Comparison of ENCODE assay signal across 22 cellular contexts in the genomic region with DNA sequence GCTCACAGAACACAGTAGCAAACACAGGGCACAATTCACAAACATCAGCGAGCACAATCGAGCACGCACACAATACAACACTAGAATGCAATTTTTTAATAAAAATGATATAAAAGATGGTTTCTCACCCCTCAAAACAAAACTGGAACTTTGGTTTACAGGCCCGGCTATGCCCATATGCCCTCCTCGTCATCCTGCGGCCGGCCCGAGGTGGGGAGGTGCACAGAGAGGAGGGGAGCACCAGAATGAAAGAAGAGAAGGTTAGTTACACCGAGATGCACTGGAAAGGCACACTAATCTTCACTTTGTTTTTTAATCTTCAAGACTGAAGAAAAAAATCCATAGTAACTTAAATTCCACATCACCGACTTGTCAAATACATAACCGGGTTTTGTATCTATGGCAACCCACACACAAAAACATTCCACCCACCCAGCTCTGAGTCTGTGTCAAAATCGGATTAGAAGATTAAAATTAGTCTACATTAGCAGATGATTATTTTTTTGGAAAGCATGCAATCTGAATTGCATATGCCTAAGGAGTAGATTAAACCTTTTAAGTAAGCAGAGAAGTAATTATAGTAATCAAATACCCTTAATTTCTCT.
"Had no signal": no experiment of that assay in that cellular context is flagged by ENCODE, and none has a peak within 500 bp of the region (broad histone marks: within the 10 kb centered on the region; RNA-seq: fewer than 3 reads in every experiment).

No MANE protein-coding gene starts in this region.

- H3K27me3 ChIP-seq: ascending aorta, left lung, tibial nerve had no signal

- H3K9me3 ChIP-seq: ascending aorta, left lung, tibial nerve had no signal

- H3K27ac Mint-ChIP-seq: activated naive CD4-positive, alpha-beta T cell treated with anti-CD3 and anti-CD28 coated beads, Interleukin-2, amount 10 ng/mL, durations not matched to agents 7 days and 5 days; activated naive CD8-positive, alpha-beta T cell treated with anti-CD3 and anti-CD28 coated beads, Interleukin-2, amount 50 U/mL, for 24 hours; effector memory CD8-positive, alpha-beta T cell had no signal

- H3K36me3 ChIP-seq: ascending aorta, left lung, tibial nerve had no signal

- H3K27me3 Mint-ChIP-seq: activated naive CD4-positive, alpha-beta T cell treated with anti-CD3 and anti-CD28 coated beads, Interleukin-2, amount 10 ng/mL, durations not matched to agents 7 days and 5 days; effector memory CD8-positive, alpha-beta T cell had no signal

- H3K4me3 Mint-ChIP-seq: activated naive CD4-positive, alpha-beta T cell treated with anti-CD3 and anti-CD28 coated beads, Interleukin-2, amount 10 ng/mL, durations not matched to agents 7 days and 5 days; activated naive CD8-positive, alpha-beta T cell treated with anti-CD3 and anti-CD28 coated beads, Interleukin-2, amount 50 U/mL, for 24 hours; effector memory CD8-positive, alpha-beta T cell; nephron had no signal

- H3K27ac ChIP-seq: ascending aorta, left lung, tibial nerve had no signal

- H3K4me1 Mint-ChIP-seq: activated naive CD4-positive, alpha-beta T cell treated with anti-CD3 and anti-CD28 coated beads, Interleukin-2, amount 10 ng/mL, durations not matched to agents 7 days and 5 days; activated naive CD8-positive, alpha-beta T cell treated with anti-CD3 and anti-CD28 coated beads, Interleukin-2, amount 50 U/mL, for 24 hours had no signal

- DNase-seq: activated CD4-positive, alpha-beta T cell treated with anti-CD3 and anti-CD28 coated beads, Interleukin-2, amount 50 U/mL, for 1 hour; activated CD4-positive, CD25-positive, alpha-beta regulatory T cell treated with anti-CD3 and anti-CD28 coated beads, Interleukin-2, amount 50 U/mL, for 72 hours; activated CD8-positive, alpha-beta memory T cell treated with anti-CD3 and anti-CD28 coated beads for 24 hours; activated CD8-positive, alpha-beta memory T cell treated with anti-CD3 and anti-CD28 coated beads, Interleukin-2, amount 50 U/mL, for 48 hours; activated effector memory CD4-positive, alpha-beta T cell treated with Interleukin-2 at 50 U/mL for 16 hours; activated naive CD4-positive, alpha-beta T cell treated with anti-CD3 and anti-CD28 coated beads, Interleukin-2, amount 10 ng/mL, durations not matched to agents 7 days and 5 days; activated naive CD8-positive, alpha-beta T cell treated with anti-CD3 and anti-CD28 coated beads, Interleukin-2, amount 50 U/mL, for 24 hours; activated T-cell treated with anti-CD3 and anti-CD28 coated beads, Interleukin-2, amount 50 U/mL, for 48 hours; dermis blood vessel endothelial cell; effector memory CD8-positive, alpha-beta T cell; foreskin fibroblast; kidney; midbrain; occipital lobe; right cardiac atrium; stimulated activated naive CD8-positive, alpha-beta T cell treated with anti-CD3 and anti-CD28 coated beads, Interleukin-15, Interleukin-2, amounts not matched to agents 100 U/mL and 50 U/mL, for 24 hours; T-helper 1 cell; T1000 had no signal

- H3K4me3 ChIP-seq: ascending aorta, left lung, tibial nerve had no signal

- H3K4me1 ChIP-seq: ascending aorta, left lung had no signal

- H3K9me3 Mint-ChIP-seq: activated naive CD4-positive, alpha-beta T cell treated with anti-CD3 and anti-CD28 coated beads, Interleukin-2, amount 10 ng/mL, durations not matched to agents 7 days and 5 days; activated naive CD8-positive, alpha-beta T cell treated with anti-CD3 and anti-CD28 coated beads, Interleukin-2, amount 50 U/mL, for 24 hours; nephron had no signal

- H3K36me3 Mint-ChIP-seq: activated naive CD4-positive, alpha-beta T cell treated with anti-CD3 and anti-CD28 coated beads, Interleukin-2, amount 10 ng/mL, durations not matched to agents 7 days and 5 days had no signal
